In genomic region chr6:53358440-53359087, GRCh38 we compare ENCODE assay signal across 8 cellular contexts. TPM values are rescaled to one million over a fixed set of nuclear protein-coding genes. Genes with fewer than 3 reads are reported as not detected.
DNase-seq lines count a peak whose midpoint lies in the region; ATAC-seq and TF ChIP-seq lines count a peak whose summit lies in the region.

No MANE protein-coding gene starts in this region.

- DNase-seq in AG04449 (ENCODE audit: low read depth, low spot score) (no peak), globus pallidus (ENCODE audit: low spot score) (no peak)
- DNase-seq in activated naive CD8-positive, alpha-beta T cell treated with anti-CD3 and anti-CD28 coated beads, Interleukin-2, amount 10 ng/mL, durations not matched to agents 7 days and 5 days: no peak
- DNase-seq in stimulated activated naive CD8-positive, alpha-beta T cell treated with anti-CD3 and anti-CD28 coated beads, Interleukin-15, amount 100 ng/mL, for 72 hours: no peak
- no peak for DNase-seq in stimulated activated CD4-positive, alpha-beta T cell treated with anti-CD3 and anti-CD28 coated beads, Interleukin-2, amount 100 ng/mL, for 48 hours

- no peaks in the 10 kb centered on the region for H3K36me3 Mint-ChIP-seq in activated naive CD8-positive, alpha-beta T cell treated with anti-CD3 and anti-CD28 coated beads, Interleukin-2, amount 10 ng/mL, durations not matched to agents 7 days and 5 days

- H3K4me3 ChIP-seq in AG04449 (ENCODE audit: low read depth, low read length): peak overlapping the region; percentile 66
- peak overlapping the region; percentile 83; the same call in 1 of the 2 replicates for H3K4me3 ChIP-seq in iPS-18c (ENCODE audit: insufficient read depth, low read depth, low read length)

- POLR2A ChIA-PET in AG04449 (lab: Yijun Ruan, JAX): interaction anchor here (1.0 kb wide), 1 partner anchor 11 kb away, joined by 7 read pairs; the partner anchor contains the start of gene ELOVL5
- POLR2A ChIA-PET in activated naive CD8-positive, alpha-beta T cell treated with anti-CD3 and anti-CD28 coated beads, Interleukin-2, amount 10 ng/mL, durations not matched to agents 7 days and 5 days (lab: Charles Lee): interaction anchor here (1.0 to 2.4 kb wide), 8 partner anchors 11 to 1074 kb away, joined by 3 to 71 read pairs (median 6); partner anchors contain the start of genes ELOVL5 and MCM3

- H3K9me3 Mint-ChIP-seq in activated naive CD8-positive, alpha-beta T cell treated with anti-CD3 and anti-CD28 coated beads, Interleukin-2, amount 10 ng/mL, durations not matched to agents 7 days and 5 days: no peaks in the 10 kb centered on the region
- no peaks in the 10 kb centered on the region for H3K9me3 Mint-ChIP-seq in stimulated activated naive CD8-positive, alpha-beta T cell treated with anti-CD3 and anti-CD28 coated beads, Interleukin-15, amount 100 ng/mL, for 72 hours

- peaks cover 30% of the 10 kb centered on the region for H3K4me1 Mint-ChIP-seq in activated naive CD8-positive, alpha-beta T cell treated with anti-CD3 and anti-CD28 coated beads, Interleukin-2, amount 10 ng/mL, durations not matched to agents 7 days and 5 days
- H3K4me1 Mint-ChIP-seq in stimulated activated naive CD8-positive, alpha-beta T cell treated with anti-CD3 and anti-CD28 coated beads, Interleukin-15, amount 100 ng/mL, for 72 hours: peaks cover 45% of the 10 kb centered on the region

- CTCF ChIA-PET in AG04449 (lab: Yijun Ruan, JAX): no interaction called here

- H3K9me3 ChIP-seq in iPS-18c (ENCODE audit: control insufficient read depth, insufficient read depth, low read length): peaks cover 2% of the 10 kb centered on the region

- peak overlapping the region; percentile 91 for H3K4me3 Mint-ChIP-seq in activated naive CD8-positive, alpha-beta T cell treated with anti-CD3 and anti-CD28 coated beads, Interleukin-2, amount 10 ng/mL, durations not matched to agents 7 days and 5 days
- peak overlapping the region; percentile 88 to 99 for H3K4me3 Mint-ChIP-seq in stimulated activated naive CD8-positive, alpha-beta T cell treated with anti-CD3 and anti-CD28 coated beads, Interleukin-15, amount 100 ng/mL, for 72 hours

- peak overlapping the region; percentile 98 for H3K27ac Mint-ChIP-seq in activated naive CD8-positive, alpha-beta T cell treated with anti-CD3 and anti-CD28 coated beads, Interleukin-2, amount 10 ng/mL, durations not matched to agents 7 days and 5 days
- peak overlapping the region; percentile 89 to 95 for H3K27ac Mint-ChIP-seq in stimulated activated naive CD8-positive, alpha-beta T cell treated with anti-CD3 and anti-CD28 coated beads, Interleukin-15, amount 100 ng/mL, for 72 hours

- no peak for TF ChIP-seq CTCF in AG04449 (IDR thresholded peaks at IDR 0.05; ENCODE audit: insufficient read depth, low read length, missing control alignments)

- peaks cover 4% of the 10 kb centered on the region for H3K27me3 Mint-ChIP-seq in activated naive CD8-positive, alpha-beta T cell treated with anti-CD3 and anti-CD28 coated beads, Interleukin-2, amount 10 ng/mL, durations not matched to agents 7 days and 5 days
- H3K27me3 Mint-ChIP-seq in stimulated activated naive CD8-positive, alpha-beta T cell treated with anti-CD3 and anti-CD28 coated beads, Interleukin-15, amount 100 ng/mL, for 72 hours: no peaks in the 10 kb centered on the region

- ATAC-seq in GM19043 (IDR thresholded peaks at IDR 0.05; ENCODE audit: low read depth, unreplicated experiment): peak; percentile 12
- peak; percentile 2 for ATAC-seq in HG03442 (IDR thresholded peaks at IDR 0.05; ENCODE audit: unreplicated experiment)
- ATAC-seq in activated naive CD8-positive, alpha-beta T cell treated with anti-CD3 and anti-CD28 coated beads, Interleukin-2, amount 10 ng/mL, durations not matched to agents 7 days and 5 days (ENCODE audit: low read depth): no peak
- ATAC-seq in stimulated activated naive CD8-positive, alpha-beta T cell treated with anti-CD3 and anti-CD28 coated beads, Interleukin-15, amount 100 ng/mL, for 72 hours: no peak

RNA-seq across cellular contexts. Expression of gene ELOVL5, which starts 9.8 kb away (rescaled TPM):
- total RNA-seq in activated naive CD8-positive, alpha-beta T cell treated with anti-CD3 and anti-CD28 coated beads, Interleukin-2, amount 10 ng/mL, durations not matched to agents 7 days and 5 days: 100 to 1,000 TPM; 101 to 110 TPM

Comparison
In these comparisons a context has a peak if more than half of its experiments do, and no peak if none do; other contexts are left out.
1. ATAC-seq: peak in GM19043 (single experiment) and HG03442 (single experiment); none in activated naive CD8-positive, alpha-beta T cell treated with anti-CD3 and anti-CD28 coated beads, Interleukin-2, amount 10 ng/mL, durations not matched to agents 7 days and 5 days (single experiment) and stimulated activated naive CD8-positive, alpha-beta T cell treated with anti-CD3 and anti-CD28 coated beads, Interleukin-15, amount 100 ng/mL, for 72 hours (single experiment).